ENCODE assay signal across 8 cellular contexts in the genomic region with DNA sequence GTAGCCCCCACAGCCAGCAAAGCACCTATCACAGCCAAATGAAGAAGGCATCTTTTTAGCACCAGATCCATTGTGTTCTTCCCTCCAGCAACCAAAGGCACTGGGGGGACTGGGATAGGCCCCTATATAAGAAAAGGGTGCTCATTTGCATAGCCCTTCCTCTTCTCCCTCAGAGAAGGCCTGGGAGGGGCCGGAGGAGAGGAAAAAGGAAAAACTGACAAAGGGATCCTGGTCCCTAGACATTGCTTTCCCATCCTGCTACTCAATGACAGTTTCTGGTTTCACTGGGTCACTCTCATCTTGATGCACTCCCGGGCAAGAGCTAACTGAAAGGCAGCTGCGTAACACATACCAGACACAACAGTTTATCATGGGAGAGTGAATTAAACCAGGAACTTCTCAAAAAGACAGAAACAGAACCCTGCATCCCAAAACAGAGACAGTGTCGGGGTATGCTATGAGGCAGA. TPM values are rescaled to one million over a fixed set of nuclear protein-coding genes. Genes with fewer than 3 reads are reported as not detected.
DNase-seq lines count a peak whose midpoint lies in the region; ATAC-seq and TF ChIP-seq lines count a peak whose summit lies in the region.

A gene (minus strand): TSS at position 102 of the 467 bp plus-strand sequence. CDS start 31 bp downstream, at position 71.

- H3K9me3 Mint-ChIP-seq in nephron, result no peaks in the 10 kb centered on the region

- POLR2A ChIA-PET in RWPE1 (lab: Yijun Ruan, JAX; ENCODE audit: low non-redundant PET), result no interaction called here

- H3K36me3 Mint-ChIP-seq in nephron (ENCODE audit: low read depth), result peaks cover 4% of the 10 kb centered on the region

- peak within 1 kb of the TSS; percentile 91 to 96 (median 93) for H3K4me3 Mint-ChIP-seq in nephron

- H3K4me3 ChIP-seq in esophagus (ENCODE audit: low read depth in 1 of 2, low read length in 2 of 2), result peak within 1 kb of the TSS; percentile 71 to 83

- H3K4me1 ChIP-seq in esophagus (ENCODE audit: control insufficient read depth in 2 of 2, insufficient read depth in 2 of 2, low read length in 1 of 2), result peaks cover 0 to 4% of the 10 kb centered on the region in 2 donors

- no peaks in the 10 kb centered on the region for H3K9me3 ChIP-seq in esophagus (ENCODE audit: control insufficient read depth in 2 of 2, insufficient read depth in 1 of 2, low read depth in 1 of 2, low read length in 1 of 2)

- peak within 1 kb of the TSS; percentile 62 to 94 (median 87) for H3K27ac Mint-ChIP-seq in nephron

- peak; percentile 7 for ATAC-seq in GM21529 (IDR thresholded peaks at IDR 0.05; ENCODE audit: unreplicated experiment)
- no peak for ATAC-seq in GM21447 (IDR thresholded peaks at IDR 0.05; ENCODE audit: unreplicated experiment)

- H3K27me3 Mint-ChIP-seq in nephron (ENCODE audit: low read depth), result no peaks in the 10 kb centered on the region

- DNase-seq in RWPE1 (ENCODE audit: low spot score), result no peak
- DNase-seq in stimulated activated CD4-positive, alpha-beta T cell treated with anti-CD3 and anti-CD28 coated beads, Interleukin-1b, Interleukin-23, amount 100 ng/mL, for 48 hours, result no peak
- no peak for DNase-seq in A172 (ENCODE audit: low spot score)
- no peak for DNase-seq in activated CD4-positive, alpha-beta T cell treated with anti-CD3 and anti-CD28 coated beads for 4 hours

- TF ChIP-seq CTCF in RWPE1 (conservative IDR thresholded peaks at IDR 0.05; ENCODE audit: low read depth) (no peak), nephron (IDR thresholded peaks at IDR 0.05; ENCODE audit: unreplicated experiment in 3 of 3) (no peak)

- CTCF ChIA-PET in RWPE1 (lab: Yijun Ruan, JAX), result no interaction called here

- 8 to 11% methylated on average over 3 to 4 of the region's 4 CpGs for WGBS in esophagus, 2 donors

- no peaks in the 10 kb centered on the region for H3K27me3 ChIP-seq in esophagus (ENCODE audit: control insufficient read depth in 1 of 2, insufficient read depth in 2 of 2, low read length in 2 of 2)

- peak within 1 kb of the TSS; percentile 86 for H3K27ac ChIP-seq in RWPE1
- H3K27ac ChIP-seq in esophagus (ENCODE audit: low read depth in 2 of 2, low read length in 1 of 2), result peak within 1 kb of the TSS; percentile 88 to 90

- peaks cover 29% of the 10 kb centered on the region for H3K4me1 Mint-ChIP-seq in nephron

- H3K36me3 ChIP-seq in esophagus (ENCODE audit: control insufficient read depth in 2 of 2, insufficient read depth in 2 of 2, low read length in 1 of 2), result no peaks in the 10 kb centered on the region

RNA-seq across cellular contexts. Expression of the gene that starts here (rescaled TPM):
- under 1 TPM; 0.63 to 0.75 TPM for polyA plus RNA-seq in esophagus
- 1.1 and 2.0 TPM in 2 replicates for total RNA-seq in A172 (2014; rRNA removed; shearing (Covaris generic))
